1 cellular context compared by ENCODE assay signal in genomic region chr4:92263575-92263974, GRCh38.
TF ChIP-seq lines count a peak whose summit lies in the region.

No MANE protein-coding gene starts in this region.

TF ChIP-seq in WTC11, 78 proteins besides CTCF, POLR2A, EP300 and RAD21 (continued from another document):
- TF ChIP-seq HMGXB4 (CRISPR knock-in tag; IDR thresholded peaks at IDR 0.05) (no peak), ATF1 (CRISPR knock-in tag; IDR thresholded peaks at IDR 0.05) (no peak), FOXP1 (CRISPR knock-in tag; IDR thresholded peaks at IDR 0.05; ENCODE audit: borderline replicate concordance) (no peak), ZNF138 (CRISPR knock-in tag; conservative IDR thresholded peaks at IDR 0.05) (no peak), MXD4 (CRISPR knock-in tag; IDR thresholded peaks at IDR 0.05; ENCODE audit: borderline replicate concordance) (no peak), ZNF671 (CRISPR knock-in tag; IDR thresholded peaks at IDR 0.05) (0 out of 2 replicates have a peak, but pooled peaks have one; percentile 43), MYBL2 (CRISPR knock-in tag; IDR thresholded peaks at IDR 0.05) (no peak), GABPB1 (CRISPR knock-in tag; IDR thresholded peaks at IDR 0.05) (no peak), ELF4 (CRISPR knock-in tag; IDR thresholded peaks at IDR 0.05; ENCODE audit: low read depth) (no peak), ERG (CRISPR knock-in tag; IDR thresholded peaks at IDR 0.05) (peak; percentile 77; the same call in 1 of the 2 replicates), ZNF532 (CRISPR knock-in tag; IDR thresholded peaks at IDR 0.05; ENCODE audit: borderline replicate concordance) (no peak), KAT7 (CRISPR knock-in tag; IDR thresholded peaks at IDR 0.05; ENCODE audit: borderline replicate concordance) (no peak), NR3C1 (CRISPR knock-in tag; conservative IDR thresholded peaks at IDR 0.05; ENCODE audit: low read depth) (no peak), NFATC4 (CRISPR knock-in tag; IDR thresholded peaks at IDR 0.05) (0 out of 2 replicates have a peak, but pooled peaks have one; percentile 11), PREB (CRISPR knock-in tag; IDR thresholded peaks at IDR 0.05; ENCODE audit: borderline replicate concordance) (no peak), ATF2 (CRISPR knock-in tag; IDR thresholded peaks at IDR 0.05; ENCODE audit: borderline replicate concordance, low read depth) (no peak), SOX15 (CRISPR knock-in tag; IDR thresholded peaks at IDR 0.05) (no peak), ZBTB21 (CRISPR knock-in tag; IDR thresholded peaks at IDR 0.05; ENCODE audit: borderline replicate concordance) (no peak), ZNF121 (CRISPR knock-in tag; IDR thresholded peaks at IDR 0.05) (no peak), ZNF317 (CRISPR knock-in tag; IDR thresholded peaks at IDR 0.05; ENCODE audit: borderline replicate concordance, low read depth) (no peak), ZSCAN18 (CRISPR knock-in tag; IDR thresholded peaks at IDR 0.05) (no peak), ATF6 (CRISPR knock-in tag; IDR thresholded peaks at IDR 0.05) (no peak), ETV6 (CRISPR knock-in tag; IDR thresholded peaks at IDR 0.05) (no peak), NR2C2 (CRISPR knock-in tag; IDR thresholded peaks at IDR 0.05) (no peak), ZNF281 (CRISPR knock-in tag; IDR thresholded peaks at IDR 0.05) (no peak)
- TF ChIP-seq, protein P1, sequence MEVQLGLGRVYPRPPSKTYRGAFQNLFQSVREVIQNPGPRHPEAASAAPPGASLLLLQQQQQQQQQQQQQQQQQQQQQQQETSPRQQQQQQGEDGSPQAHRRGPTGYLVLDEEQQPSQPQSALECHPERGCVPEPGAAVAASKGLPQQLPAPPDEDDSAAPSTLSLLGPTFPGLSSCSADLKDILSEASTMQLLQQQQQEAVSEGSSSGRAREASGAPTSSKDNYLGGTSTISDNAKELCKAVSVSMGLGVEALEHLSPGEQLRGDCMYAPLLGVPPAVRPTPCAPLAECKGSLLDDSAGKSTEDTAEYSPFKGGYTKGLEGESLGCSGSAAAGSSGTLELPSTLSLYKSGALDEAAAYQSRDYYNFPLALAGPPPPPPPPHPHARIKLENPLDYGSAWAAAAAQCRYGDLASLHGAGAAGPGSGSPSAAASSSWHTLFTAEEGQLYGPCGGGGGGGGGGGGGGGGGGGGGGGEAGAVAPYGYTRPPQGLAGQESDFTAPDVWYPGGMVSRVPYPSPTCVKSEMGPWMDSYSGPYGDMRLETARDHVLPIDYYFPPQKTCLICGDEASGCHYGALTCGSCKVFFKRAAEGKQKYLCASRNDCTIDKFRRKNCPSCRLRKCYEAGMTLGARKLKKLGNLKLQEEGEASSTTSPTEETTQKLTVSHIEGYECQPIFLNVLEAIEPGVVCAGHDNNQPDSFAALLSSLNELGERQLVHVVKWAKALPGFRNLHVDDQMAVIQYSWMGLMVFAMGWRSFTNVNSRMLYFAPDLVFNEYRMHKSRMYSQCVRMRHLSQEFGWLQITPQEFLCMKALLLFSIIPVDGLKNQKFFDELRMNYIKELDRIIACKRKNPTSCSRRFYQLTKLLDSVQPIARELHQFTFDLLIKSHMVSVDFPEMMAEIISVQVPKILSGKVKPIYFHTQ (CRISPR knock-in tag; IDR thresholded peaks at IDR 0.05) = peak; percentile 29; the same call in 1 of the 2 replicates
- TF ChIP-seq, protein P2, sequence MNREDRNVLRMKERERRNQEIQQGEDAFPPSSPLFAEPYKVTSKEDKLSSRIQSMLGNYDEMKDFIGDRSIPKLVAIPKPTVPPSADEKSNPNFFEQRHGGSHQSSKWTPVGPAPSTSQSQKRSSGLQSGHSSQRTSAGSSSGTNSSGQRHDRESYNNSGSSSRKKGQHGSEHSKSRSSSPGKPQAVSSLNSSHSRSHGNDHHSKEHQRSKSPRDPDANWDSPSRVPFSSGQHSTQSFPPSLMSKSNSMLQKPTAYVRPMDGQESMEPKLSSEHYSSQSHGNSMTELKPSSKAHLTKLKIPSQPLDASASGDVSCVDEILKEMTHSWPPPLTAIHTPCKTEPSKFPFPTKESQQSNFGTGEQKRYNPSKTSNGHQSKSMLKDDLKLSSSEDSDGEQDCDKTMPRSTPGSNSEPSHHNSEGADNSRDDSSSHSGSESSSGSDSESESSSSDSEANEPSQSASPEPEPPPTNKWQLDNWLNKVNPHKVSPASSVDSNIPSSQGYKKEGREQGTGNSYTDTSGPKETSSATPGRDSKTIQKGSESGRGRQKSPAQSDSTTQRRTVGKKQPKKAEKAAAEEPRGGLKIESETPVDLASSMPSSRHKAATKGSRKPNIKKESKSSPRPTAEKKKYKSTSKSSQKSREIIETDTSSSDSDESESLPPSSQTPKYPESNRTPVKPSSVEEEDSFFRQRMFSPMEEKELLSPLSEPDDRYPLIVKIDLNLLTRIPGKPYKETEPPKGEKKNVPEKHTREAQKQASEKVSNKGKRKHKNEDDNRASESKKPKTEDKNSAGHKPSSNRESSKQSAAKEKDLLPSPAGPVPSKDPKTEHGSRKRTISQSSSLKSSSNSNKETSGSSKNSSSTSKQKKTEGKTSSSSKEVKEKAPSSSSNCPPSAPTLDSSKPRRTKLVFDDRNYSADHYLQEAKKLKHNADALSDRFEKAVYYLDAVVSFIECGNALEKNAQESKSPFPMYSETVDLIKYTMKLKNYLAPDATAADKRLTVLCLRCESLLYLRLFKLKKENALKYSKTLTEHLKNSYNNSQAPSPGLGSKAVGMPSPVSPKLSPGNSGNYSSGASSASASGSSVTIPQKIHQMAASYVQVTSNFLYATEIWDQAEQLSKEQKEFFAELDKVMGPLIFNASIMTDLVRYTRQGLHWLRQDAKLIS (CRISPR knock-in tag; IDR thresholded peaks at IDR 0.05; ENCODE audit: borderline replicate concordance) = no peak
TF ChIP-seq in WTC11: peak in this region for 5.
